Comparison of ENCODE assay signal across 8 cellular contexts in genomic region chr1:246699095-246699735, GRCh38. TPM values are rescaled to one million over a fixed set of nuclear protein-coding genes. Genes with fewer than 3 reads are reported as not detected.
DNase-seq lines count a peak whose midpoint lies in the region; ATAC-seq and TF ChIP-seq lines count a peak whose summit lies in the region.

No MANE protein-coding gene starts in this region.

- H3K27me3 Mint-ChIP-seq in endothelial cell (ENCODE audit: unreplicated experiment) = peaks cover 3% of the 10 kb centered on the region

- H3K4me3 Mint-ChIP-seq in endothelial cell (ENCODE audit: unreplicated experiment) = no peak overlapping the region

- H3K27me3 ChIP-seq in muscle layer of colon (ENCODE audit: control insufficient read depth in 1 of 2, insufficient read depth in 2 of 2, low read length in 2 of 2) = no peaks in the 10 kb centered on the region

- peak; percentile 59 for TF ChIP-seq CTCF in endothelial cell (IDR thresholded peaks at IDR 0.05; ENCODE audit: unreplicated experiment)

- no peak overlapping the region for H3K27ac Mint-ChIP-seq in endothelial cell (ENCODE audit: unreplicated experiment)

- H3K9ac ChIP-seq in muscle layer of colon (ENCODE audit: low read length) = no peak overlapping the region

- no peaks in the 10 kb centered on the region for H3K9me3 ChIP-seq in muscle layer of colon (ENCODE audit: low read length)

- peak; percentile 96 for DNase-seq in DMS 273 (lab: John Stamatoyannopoulos, UW; ENCODE audit: unreplicated experiment)
- DNase-seq in HuH-7 (ENCODE audit: low spot score) = peak; percentile 88
- DNase-seq in NOMO-1 treated with dmso at 0.1 percent for 144 hours (lab: John Stamatoyannopoulos, UW; ENCODE audit: unreplicated experiment) = peak; percentile 87
- peak; percentile 18 to 59 (median 49) for DNase-seq in activated CD8-positive, alpha-beta memory T cell treated with anti-CD3 and anti-CD28 coated beads for 48 hours (ENCODE audit: low read depth in 2 of 3, low spot score in 2 of 3)
- DNase-seq in endothelial cell (ENCODE audit: low spot score) = peak; percentile 70
- DNase-seq in stimulated activated CD8-positive, alpha-beta memory T cell treated with anti-CD3 and anti-CD28 coated beads, Interleukin-4, amount 100 ng/mL, for 24 hours (ENCODE audit: low read depth) = peak; percentile 57

- H3K27ac ChIP-seq in muscle layer of colon (ENCODE audit: low read depth, low read length) = peak overlapping the region; percentile 4

- H3K36me3 ChIP-seq in muscle layer of colon (ENCODE audit: insufficient read depth, low read length) = no peaks in the 10 kb centered on the region

- peak; percentile 97 for ATAC-seq in GM21515 (IDR thresholded peaks at IDR 0.05; ENCODE audit: unreplicated experiment)

- peak overlapping the region in 1 of 2 donors; percentile 52 for H3K4me3 ChIP-seq in muscle layer of colon (ENCODE audit: low read depth in 1 of 2, low read length in 2 of 2)

- no peaks in the 10 kb centered on the region for H3K9me3 Mint-ChIP-seq in endothelial cell (ENCODE audit: unreplicated experiment)

- H3K4me1 ChIP-seq in muscle layer of colon (ENCODE audit: insufficient read depth, low read length) = no peaks in the 10 kb centered on the region

- peaks cover 5% of the 10 kb centered on the region for H3K36me3 Mint-ChIP-seq in endothelial cell (ENCODE audit: low read depth, unreplicated experiment)

- H3K4me1 Mint-ChIP-seq in endothelial cell (ENCODE audit: unreplicated experiment) = peaks cover 7% of the 10 kb centered on the region

RNA-seq across cellular contexts. Expression of gene SCCPDH, which starts 25.0 kb away (rescaled TPM):
- total RNA-seq in endothelial cell (ENCODE audit: unreplicated experiment) = 19.5 TPM
